In the genomic region with DNA sequence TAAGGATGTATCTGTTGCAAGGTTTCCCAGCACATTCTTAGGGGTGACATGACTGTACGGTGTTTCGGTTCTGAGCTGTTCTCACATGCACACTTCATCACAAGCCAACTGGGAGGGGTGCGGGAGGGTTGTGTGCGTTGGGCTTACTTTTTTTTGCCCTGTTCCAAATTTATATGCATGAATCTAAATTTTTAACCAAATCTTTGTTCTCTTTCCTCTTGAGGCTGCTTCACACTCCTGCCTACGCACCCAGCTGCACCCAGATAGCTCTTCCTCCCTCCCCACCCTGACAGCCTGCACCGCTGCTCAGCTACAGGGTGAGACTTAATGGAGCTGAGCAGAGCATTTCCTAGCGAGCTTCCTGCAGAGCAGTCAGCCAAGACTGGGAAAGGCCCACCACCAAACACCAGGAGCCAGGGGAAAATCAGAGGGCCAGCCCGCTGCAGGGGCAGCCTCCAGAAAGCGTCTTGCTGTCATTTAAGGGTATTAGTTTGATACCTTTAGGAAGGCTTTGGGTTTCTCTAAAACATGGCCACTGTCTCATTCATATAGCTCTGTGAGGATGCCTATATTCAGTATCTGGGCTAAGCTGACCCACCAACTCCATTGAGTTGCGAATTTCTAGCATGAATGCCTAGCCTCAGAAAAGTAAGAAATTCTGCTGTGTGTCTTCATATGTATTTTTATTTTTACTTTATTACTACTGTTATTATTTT, we compare ENCODE assay signal across 9 cellular contexts.
DNase-seq lines count a peak whose midpoint lies in the region; ATAC-seq and TF ChIP-seq lines count a peak whose summit lies in the region.
"Had no signal": no experiment of that assay in that cellular context is flagged by ENCODE, and none has a peak within 500 bp of the region (broad histone marks: within the 10 kb centered on the region; RNA-seq: fewer than 3 reads in every experiment).

No MANE protein-coding gene starts in this region.

- H3K4ac ChIP-seq in neuronal stem cell (ENCODE audit: low read length), result no peak overlapping the region

- H3K4me1 ChIP-seq in neuronal stem cell (ENCODE audit: control insufficient read depth in 2 of 2, insufficient read depth in 1 of 2, low read depth in 1 of 2, low read length in 2 of 2), result peaks cover 0 to 7% of the 10 kb centered on the region in 2 donors
- H3K4me1 ChIP-seq in heart left ventricle, result no peaks in the 10 kb centered on the region

- peak overlapping the region; percentile 82 for H3K18ac ChIP-seq in neuronal stem cell (ENCODE audit: low read length)

- H3K4me3 ChIP-seq in neuronal stem cell (ENCODE audit: low read length in 2 of 2) (no peak overlapping the region), heart left ventricle (no peak overlapping the region)

- no peak overlapping the region for H3K23ac ChIP-seq in neuronal stem cell (ENCODE audit: low read depth, low read length, poor library complexity)

- no peak overlapping the region for H3K9ac ChIP-seq in neuronal stem cell (ENCODE audit: low read depth, low read length, poor library complexity)

- H3K27ac ChIP-seq in neuronal stem cell (replicated peaks; ENCODE audit: low read length), result no peak overlapping the region
- H3K27ac ChIP-seq in heart left ventricle, result no peak overlapping the region

- no peak overlapping the region for H4K8ac ChIP-seq in neuronal stem cell (ENCODE audit: low read depth, low read length)

- ATAC-seq in GM18511 (IDR thresholded peaks at IDR 0.05; ENCODE audit: unreplicated experiment) (peak; percentile 95), GM21526 (IDR thresholded peaks at IDR 0.05; ENCODE audit: low FRiP score, unreplicated experiment) (peak; percentile 98), HG03378 (IDR thresholded peaks at IDR 0.05; ENCODE audit: unreplicated experiment) (peak; percentile 95), heart left ventricle (no peak)

- DNase-seq in neuronal stem cell (ENCODE audit: low spot score) (no peak), NCI-H2196 treated with DMSO at 0.1 percent for 48 hours (lab: John Stamatoyannopoulos, UW; ENCODE audit: unreplicated experiment) (no peak), heart left ventricle (no peak)
- DNase-seq in stimulated activated naive CD4-positive, alpha-beta T cell treated with Interleukin-2 at 50 U/mL for 16 hours (lab: John Stamatoyannopoulos, UW), result no peak
- DNase-seq in activated CD8-positive, alpha-beta memory T cell treated with anti-CD3 and anti-CD28 coated beads, Interleukin-2, amount 50 U/mL, for 48 hours, result no peak
- DNase-seq: cortex of kidney had no signal

- WGBS in neuronal stem cell (ENCODE audit: extremely low coverage in 2 of 2, insufficient read length in 2 of 2, insufficient replicate concordance in 1 of 2), 2 donors, result no CpG with 5 or more reads among the region's 10 CpGs
- WGBS in heart left ventricle, 4 donors, result 67 to 73% (median 69%) methylated on average over 10 of the region's 10 CpGs

- H2BK12ac ChIP-seq in neuronal stem cell (ENCODE audit: low read length), result no peak overlapping the region

- H3K14ac ChIP-seq in neuronal stem cell (ENCODE audit: low read length), result no peak overlapping the region

- no peak overlapping the region for H2BK15ac ChIP-seq in neuronal stem cell (ENCODE audit: low read length)

- no peak overlapping the region for H2AK5ac ChIP-seq in neuronal stem cell (ENCODE audit: low read depth, low read length)

- no peak for TF ChIP-seq CTCF in heart left ventricle (IDR thresholded peaks at IDR 0.05)

- H4K91ac ChIP-seq in neuronal stem cell (ENCODE audit: low read depth, low read length, poor library complexity), result no peak overlapping the region

- no peak for TF ChIP-seq POLR2A in heart left ventricle (IDR thresholded peaks at IDR 0.05)

- no peak overlapping the region for H3K4me2 ChIP-seq in neuronal stem cell (ENCODE audit: insufficient read depth, low read length, poor library complexity, severe bottlenecking)

- H3K79me1 ChIP-seq in neuronal stem cell (ENCODE audit: low read depth, low read length), result no peaks in the 10 kb centered on the region

- H2BK120ac ChIP-seq in neuronal stem cell (ENCODE audit: low read depth, low read length), result no peak overlapping the region

- intact Hi-C loops in heart left ventricle (cut with DNase I), result no loop called here

- no peaks in the 10 kb centered on the region for H3K27me3 ChIP-seq in neuronal stem cell (ENCODE audit: control insufficient read depth in 3 of 3, insufficient read depth in 3 of 3, low read depth in 1 of 3, low read length in 3 of 3)
- H3K27me3 ChIP-seq in heart left ventricle, result peaks cover 0 to 36% (median 0%) of the 10 kb centered on the region in 9 donors

- H3K36me3 ChIP-seq in neuronal stem cell (replicated peaks in 1 of 2; ENCODE audit: control insufficient read depth in 2 of 2, insufficient read depth in 2 of 2, low read length in 2 of 2) (no peaks in the 10 kb centered on the region), heart left ventricle (no peaks in the 10 kb centered on the region)

- H3K9me3 ChIP-seq in neuronal stem cell (replicated peaks in 1 of 2; ENCODE audit: control insufficient read depth in 2 of 2, insufficient read depth in 1 of 2, low read depth in 1 of 2, low read length in 2 of 2) (no peaks in the 10 kb centered on the region), heart left ventricle (no peaks in the 10 kb centered on the region)

- peak overlapping the region; percentile 39 for H2AFZ ChIP-seq in neuronal stem cell (ENCODE audit: low read length)

- no peak overlapping the region for H2BK5ac ChIP-seq in neuronal stem cell (ENCODE audit: low read length)

Comparison
In these comparisons a context has a peak if more than half of its experiments do, and no peak if none do; other contexts are left out.
1. ATAC-seq: peak in GM18511 (single experiment), GM21526 (single experiment) and HG03378 (single experiment); none in heart left ventricle (0 of 4).